Comparison of ENCODE assay signal across 7 cellular contexts in genomic region chr1:248572049-248572448, GRCh38.
ATAC-seq lines count a peak whose summit lies in the region.

No MANE protein-coding gene starts in this region.

- ATAC-seq in GM18520 (IDR thresholded peaks at IDR 0.05; ENCODE audit: unreplicated experiment) (peak; percentile 80), GM19324 (IDR thresholded peaks at IDR 0.05; ENCODE audit: low FRiP score, unreplicated experiment) (peak; percentile 79), GM19467 (IDR thresholded peaks at IDR 0.05; ENCODE audit: unreplicated experiment) (peak; percentile 56), GM21529 (IDR thresholded peaks at IDR 0.05; ENCODE audit: unreplicated experiment) (peak; percentile 87), HG02759 (IDR thresholded peaks at IDR 0.05; ENCODE audit: unreplicated experiment) (peak; percentile 93), HG03103 (IDR thresholded peaks at IDR 0.05; ENCODE audit: low read depth, unreplicated experiment) (peak; percentile 59), HG03457 (IDR thresholded peaks at IDR 0.05; ENCODE audit: unreplicated experiment) (peak; percentile 98)

Comparison
In these comparisons a context has a peak if more than half of its experiments do, and no peak if none do; other contexts are left out.
1. Peak in every context shown above with its lines: ATAC-seq.